In genomic region chr12:120213758-120214157, GRCh38 we compare ENCODE assay signal across 17 cellular contexts. TPM values are rescaled to one million over a fixed set of nuclear protein-coding genes. Genes with fewer than 3 reads are reported as not detected.
DNase-seq lines count a peak whose midpoint lies in the region; ATAC-seq, FAIRE-seq and TF ChIP-seq lines count a peak whose summit lies in the region.
"Had no signal": no experiment of that assay in that cellular context is flagged by ENCODE, and none has a peak within 500 bp of the region (broad histone marks: within the 10 kb centered on the region; RNA-seq: fewer than 3 reads in every experiment).

No MANE protein-coding gene starts in this region.

- no peak overlapping the region for H3K18ac ChIP-seq in H1 (ENCODE audit: extremely low read depth, low read length)

- no peak overlapping the region for H3K14ac ChIP-seq in H1 (ENCODE audit: insufficient read length)

- H3F3A ChIP-seq in SK-N-SH (replicated peaks; ENCODE audit: insufficient read depth) (peaks cover 19% of the 10 kb centered on the region), MM.1S (ENCODE audit: insufficient read depth, low read length) (no peaks in the 10 kb centered on the region)

- in situ Hi-C loops in Panc1 (cut with HindIII; ENCODE audit: low pct_unique_long_range_greater_than_20kb, low sequenced_read_pairs): no loop called here

- H4K8ac ChIP-seq in H1 (ENCODE audit: extremely low read depth, insufficient read depth, low read length): no peak overlapping the region

- H3K9me3 ChIP-seq in SK-N-SH: no peaks in the 10 kb centered on the region
- no peaks in the 10 kb centered on the region for H3K9me3 ChIP-seq in Panc1 (ENCODE audit: control insufficient read depth, insufficient read depth, low read depth, low read length)
- H3K9me3 ChIP-seq in H1 (ENCODE audit: insufficient read depth in 2 of 2, low read depth in 1 of 2, low read length in 1 of 2): no peaks in the 10 kb centered on the region
- H3K9me3 ChIP-seq in osteoblast (ENCODE audit: low read depth, low read length): no peaks in the 10 kb centered on the region
- no peaks in the 10 kb centered on the region for H3K9me3 ChIP-seq in MM.1S (replicated peaks; ENCODE audit: insufficient read depth, low read length)
- H3K9me3 ChIP-seq: BLaER1 had no signal

- no peaks in the 10 kb centered on the region for H3K79me1 ChIP-seq in H1 (ENCODE audit: low read depth, low read length)

- H2BK5ac ChIP-seq in H1 (ENCODE audit: low read depth, low read length): no peak overlapping the region

- H4K91ac ChIP-seq in H1 (replicated peaks; ENCODE audit: insufficient read length, low read length): no peak overlapping the region

- H2BK20ac ChIP-seq in H1 (ENCODE audit: low read length): no peak overlapping the region

- FAIRE-seq in H1 (lab: Jason Lieb, UNC): no peak
- FAIRE-seq: HTR-8/SVneo had no signal

- no peak overlapping the region for H3K4ac ChIP-seq in H1 (replicated peaks; ENCODE audit: insufficient read length, low read depth, low read length)

- no TSS peak for BruUV-seq in Panc1 (replicated peaks; lab: Mats Ljungman, UMichigan)

- TF ChIP-seq CTCF in SK-N-SH (IDR thresholded peaks at IDR 0.05) (no peak), Panc1 (IDR thresholded peaks at IDR 0.05) (no peak), H1 (IDR thresholded peaks at IDR 0.05; ENCODE audit: control extremely low read depth in 1 of 3, insufficient read depth in 1 of 3, low read depth in 1 of 3, low read length in 3 of 3) (no peak), osteoblast (IDR thresholded peaks at IDR 0.05; ENCODE audit: extremely low read depth, low read depth, low read length) (no peak), MM.1S (IDR thresholded peaks at IDR 0.05; ENCODE audit: low read length) (no peak)

- H3K4me2 ChIP-seq in SK-N-SH (no peak overlapping the region), H1 (ENCODE audit: insufficient read depth in 1 of 2, low read depth in 2 of 2, low read length in 2 of 2) (no peak overlapping the region), osteoblast (ENCODE audit: insufficient read depth, low read length) (no peak overlapping the region), MM.1S (ENCODE audit: low read depth, low read length) (no peak overlapping the region)
- H3K4me2 ChIP-seq: BLaER1 had no signal

- intact Hi-C loops in Panc1 (cut with micrococcal nuclease; ENCODE audit: unreplicated experiment): no loop called here

- H3K9ac ChIP-seq in SK-N-SH (no peak overlapping the region), H1 (replicated peaks in 1 of 4; ENCODE audit: extremely low read depth in 1 of 4, low read depth in 3 of 4, low read length in 3 of 4) (no peak overlapping the region), MM.1S (ENCODE audit: low read length) (no peak overlapping the region)
- H3K9ac ChIP-seq: BLaER1 had no signal

- TF ChIP-seq EP300 in SK-N-SH (IDR thresholded peaks at IDR 0.05; ENCODE audit: borderline replicate concordance in 1 of 2, low read depth in 1 of 2, low read length in 1 of 2) (no peak), H1 (IDR thresholded peaks at IDR 0.05; ENCODE audit: borderline replicate concordance in 1 of 2, low read depth in 2 of 2, low read length in 2 of 2) (no peak)

- DNase-seq in SK-N-SH (peak; percentile 15), Panc1 (ENCODE audit: low read depth, low spot score) (no peak), H1 (ENCODE audit: low read depth in 1 of 2, low spot score in 2 of 2) (no peak), osteoblast (ENCODE audit: insufficient read length, low spot score, missing footprints) (peak; percentile 44), MM.1S (no peak), mucosa of gallbladder (ENCODE audit: low spot score) (no peak), NCI-H2107 treated with DMSO at 0.1 percent for 48 hours (lab: John Stamatoyannopoulos, UW; ENCODE audit: unreplicated experiment) (no peak)
- DNase-seq: 8988T; Calu3; CD4-positive, alpha-beta memory T cell; DMS79 treated with DMSO at 0.1 percent for 48 hours; GF-D8; H9; IMR-90 had no signal

- H3K4me1 ChIP-seq in SK-N-SH (ENCODE audit: control insufficient read depth in 1 of 2, insufficient read depth in 2 of 2, low read depth in 1 of 2, low read length in 1 of 2): no peaks in the 10 kb centered on the region
- H3K4me1 ChIP-seq in Panc1 (ENCODE audit: control insufficient read depth, insufficient read depth, low read length): peaks cover 38% of the 10 kb centered on the region
- no peaks in the 10 kb centered on the region for H3K4me1 ChIP-seq in H1 (replicated peaks in 1 of 4; ENCODE audit: control insufficient read depth in 3 of 4, insufficient read depth in 4 of 4, low read length in 3 of 4)
- no peaks in the 10 kb centered on the region for H3K4me1 ChIP-seq in osteoblast (ENCODE audit: insufficient read depth, low read length)
- no peaks in the 10 kb centered on the region for H3K4me1 ChIP-seq in MM.1S (ENCODE audit: low read length)
- H3K4me1 ChIP-seq: BLaER1 had no signal

- H4K5ac ChIP-seq in H1 (ENCODE audit: insufficient read length, low read depth, low read length): no peak overlapping the region

- no peaks in the 10 kb centered on the region for H3K23me2 ChIP-seq in H1 (ENCODE audit: low read depth, low read length)

- POLR2A ChIA-PET in SK-N-SH (lab: Yijun Ruan, JAX): no interaction called here
- POLR2A ChIA-PET in Panc1 (lab: Charles Lee): no interaction called here
- POLR2A ChIA-PET in H1 (lab: Charles Lee; ENCODE audit: partially characterized antibody): interaction anchor here (1.1 to 88.3 kb wide), 5 partner anchors 11 to 54 kb away, joined by 3 to 4270 read pairs (median 6); partner anchors contain the start of genes GCN1, PXN, RNU4-1 and RNU4-2

- no peak overlapping the region for H2BK15ac ChIP-seq in H1 (ENCODE audit: low read length)

- H4K20me1 ChIP-seq in SK-N-SH (ENCODE audit: insufficient read depth) (no peaks in the 10 kb centered on the region), H1 (replicated peaks in 1 of 2; ENCODE audit: control insufficient read depth in 1 of 2, insufficient read depth in 2 of 2, low read length in 2 of 2) (peaks cover 4% of the 10 kb centered on the region in 2 experiments), osteoblast (ENCODE audit: insufficient read depth, low read length) (peaks cover 4% of the 10 kb centered on the region), MM.1S (ENCODE audit: insufficient read depth, low read length) (no peaks in the 10 kb centered on the region)
- H4K20me1 ChIP-seq: BLaER1 had no signal

- 100% methylated on average over 4 of the region's 20 CpGs for whole genome bisulfite sequencing in SK-N-SH (ENCODE audit: low lambda C conversion rate)
- 95% methylated on average over 20 of the region's 20 CpGs; no CpG with 5 or more reads in 1 of the 2 experiments for WGBS in H1 (ENCODE audit: extremely low coverage in 1 of 2, insufficient coverage in 1 of 2, insufficient read length in 1 of 2, insufficient replicate concordance in 2 of 2, low coverage in 1 of 2, low lambda C conversion rate in 2 of 2, missing lambda C conversion rate in 1 of 2), 2 experiments

- no peak overlapping the region for H3K23ac ChIP-seq in H1 (ENCODE audit: insufficient read length)

- no peak overlapping the region for H3K4me3 ChIP-seq in SK-N-SH (ENCODE audit: low read depth in 2 of 2, low read length in 1 of 2)
- no peak overlapping the region for H3K4me3 ChIP-seq in Panc1 (ENCODE audit: low read depth in 2 of 2, low read length in 2 of 2)
- H3K4me3 ChIP-seq in H1 (ENCODE audit: extremely low read depth in 1 of 4, insufficient read depth in 2 of 4, low read depth in 3 of 4, low read length in 4 of 4): no peak overlapping the region
- H3K4me3 ChIP-seq in osteoblast (ENCODE audit: insufficient read depth, low read length): no peak overlapping the region
- H3K4me3 ChIP-seq in MM.1S (ENCODE audit: low read length): no peak overlapping the region
- H3K4me3 ChIP-seq: BLaER1 had no signal

- TF ChIP-seq POLR2A in H1 (IDR thresholded peaks at IDR 0.05; ENCODE audit: control extremely low read depth in 1 of 2, low read depth in 2 of 2, low read length in 2 of 2): no peak

- ATAC-seq in SK-N-SH treated with all-trans-retinoic acid at 6 μM for 48 hours (no peak), Panc1 (no peak)

- CTCF ChIA-PET in SK-N-SH (lab: Yijun Ruan, JAX): interaction anchor here (14.6 kb wide), 1 partner anchor 12 kb away, joined by 116 read pairs; no protein-coding TSS in a partner anchor
- CTCF ChIA-PET in Panc1 (lab: Charles Lee): no interaction called here
- CTCF ChIA-PET in H1 (lab: Charles Lee; ENCODE audit: partially characterized antibody): no interaction called here

- H3K56ac ChIP-seq in H1 (replicated peaks; ENCODE audit: insufficient read length, low read depth, low read length): no peak overlapping the region

- no peak overlapping the region for H3K27ac ChIP-seq in SK-N-SH (ENCODE audit: low read depth in 2 of 2, low read length in 1 of 2)
- H3K27ac ChIP-seq in Panc1 (ENCODE audit: low read length): peak overlapping the region; percentile 75; the same call in 1 of the 2 replicates
- no peak overlapping the region for H3K27ac ChIP-seq in H1 (ENCODE audit: low read depth, low read length)
- no peak overlapping the region for H3K27ac ChIP-seq in osteoblast (ENCODE audit: low read depth, low read length)
- H3K27ac ChIP-seq in MM.1S (ENCODE audit: low read length): no peak overlapping the region
- H3K27ac ChIP-seq: BLaER1 had no signal

- peaks cover 51 to 74% of the 10 kb centered on the region in 2 experiments for H3K36me3 ChIP-seq in SK-N-SH (replicated peaks in 1 of 2; ENCODE audit: control insufficient read depth in 1 of 2, insufficient read depth in 2 of 2, low read length in 1 of 2)
- H3K36me3 ChIP-seq in Panc1 (ENCODE audit: control insufficient read depth, insufficient read depth, low read length): peaks cover 10% of the 10 kb centered on the region
- peaks cover 9 to 51% (median 33%) of the 10 kb centered on the region in 4 experiments for H3K36me3 ChIP-seq in H1 (ENCODE audit: control insufficient read depth in 2 of 4, insufficient read depth in 4 of 4, low read length in 3 of 4)
- peaks cover 81% of the 10 kb centered on the region for H3K36me3 ChIP-seq in osteoblast (ENCODE audit: insufficient read depth, low read length)
- H3K36me3 ChIP-seq in MM.1S (replicated peaks; ENCODE audit: insufficient read depth, low read length): no peaks in the 10 kb centered on the region

- H3K79me2 ChIP-seq in SK-N-SH (ENCODE audit: insufficient read depth): peaks cover 17% of the 10 kb centered on the region; the same call in 1 of the 2 replicates
- no peaks in the 10 kb centered on the region for H3K79me2 ChIP-seq in H1 (ENCODE audit: control insufficient read depth in 1 of 2, insufficient read depth in 2 of 2, low read length in 2 of 2)
- H3K79me2 ChIP-seq in osteoblast (ENCODE audit: insufficient read depth, low read length): peaks cover 27% of the 10 kb centered on the region
- H3K79me2 ChIP-seq in MM.1S (ENCODE audit: low read length): no peaks in the 10 kb centered on the region

- TF ChIP-seq RAD21 in SK-N-SH (IDR thresholded peaks at IDR 0.05; ENCODE audit: low read length): no peak
- no peak for TF ChIP-seq RAD21 in H1 (IDR thresholded peaks at IDR 0.05 in 1 of 2, conservative IDR thresholded peaks at IDR 0.05 in 1 of 2; ENCODE audit: low read depth in 2 of 2, low read length in 2 of 2)

- H3K9me2 ChIP-seq in SK-N-SH: no peaks in the 10 kb centered on the region
- no peaks in the 10 kb centered on the region for H3K9me2 ChIP-seq in MM.1S (replicated peaks; ENCODE audit: insufficient read depth, low read length)

- H2BK12ac ChIP-seq in H1 (ENCODE audit: low read depth, low read length): no peak overlapping the region

- no peak overlapping the region for H2AFZ ChIP-seq in SK-N-SH (ENCODE audit: low read depth)
- H2AFZ ChIP-seq in H1 (ENCODE audit: low read length): no peak overlapping the region
- H2AFZ ChIP-seq in osteoblast (ENCODE audit: low read length): no peak overlapping the region
- H2AFZ ChIP-seq in MM.1S (ENCODE audit: low read length): no peak overlapping the region

- no peak overlapping the region for H2AK5ac ChIP-seq in H1 (ENCODE audit: low read depth, low read length)

- H3K27me3 ChIP-seq in SK-N-SH (ENCODE audit: insufficient read depth) (no peaks in the 10 kb centered on the region), Panc1 (ENCODE audit: control insufficient read depth, insufficient read depth, low read length) (no peaks in the 10 kb centered on the region), H1 (replicated peaks in 1 of 4; ENCODE audit: control insufficient read depth in 3 of 4, extremely low read depth in 1 of 4, insufficient read depth in 3 of 4, low read length in 3 of 4) (no peaks in the 10 kb centered on the region), osteoblast (ENCODE audit: insufficient read depth, low read length) (no peaks in the 10 kb centered on the region), MM.1S (replicated peaks; ENCODE audit: insufficient read depth, low read length) (no peaks in the 10 kb centered on the region)
- H3K27me3 ChIP-seq: BLaER1 had no signal

- H2BK120ac ChIP-seq in H1 (replicated peaks; ENCODE audit: low read depth, low read length): no peak overlapping the region

RNA-seq across cellular contexts. Expression of gene RPLP0, which starts 12.8 kb away (rescaled TPM):
- polyA plus RNA-seq in SK-N-SH (2012; rRNA removed) (5,975 and 6,606 TPM in 2 replicates), H1 (2011; rRNA removed) (8,838 and 10,765 TPM in 2 replicates)
- 4,575 and 6,412 TPM in 2 replicates for polyA plus RNA-seq in SK-N-SH (2012; cell fraction: cytosol; rRNA removed)
- polyA plus RNA-seq in SK-N-SH (2012; cell fraction: nucleus; rRNA removed): 2,397 and 2,614 TPM in 2 replicates
- total RNA-seq in Panc1 (2021; ENCODE audit: unreplicated experiment) (2,628 TPM), osteoblast (2,042 and 2,075 TPM in 2 replicates), mucosa of gallbladder (1,053 TPM)
- polyA plus RNA-seq in Panc1 (2012; ENCODE audit: insufficient read length): 4,062 TPM
- total RNA-seq in H1 (2021; fragmentation: NEBNext Ultra II Directional; extraction: Animal tissue kit (Norgen Biotek cat#: 25700)): 2,987 and 3,029 TPM in 2 replicates
- 10,357 TPM for polyA plus RNA-seq in H1 (2011; cell fraction: cytosol; rRNA removed)
- polyA plus RNA-seq in H1 (2011; cell fraction: nucleus; rRNA removed): 6,829 TPM
- 4,444 to 5,241 TPM (median 4,665 TPM) in 4 replicates for polyA plus RNA-seq in H1 (2012, experiment 1 of 2)
- polyA plus RNA-seq in H1 (2012, experiment 2 of 2): 7,158 TPM
- 4,021 TPM for polyA plus RNA-seq in H1 (2013, experiment 1 of 2)
- polyA plus RNA-seq in H1 (2013, experiment 2 of 2): 3,982 TPM
- polyA minus RNA-seq in H1 (2011; rRNA and poly(A)+ RNA removed): 5,851 and 5,958 TPM in 2 replicates
- polyA minus RNA-seq in H1 (2011; cell fraction: cytosol; rRNA and poly(A)+ RNA removed): 2,113 TPM
- 1,976 TPM for polyA minus RNA-seq in H1 (2011; cell fraction: nucleus; rRNA and poly(A)+ RNA removed)

RNA-seq across cellular contexts. Expression of gene GCN1, which starts 19.2 kb away (rescaled TPM):
- polyA plus RNA-seq in SK-N-SH (2012; rRNA removed) (41.2 and 54.4 TPM in 2 replicates), H1 (2011; rRNA removed) (61.4 and 73.1 TPM in 2 replicates)
- 17.0 and 20.0 TPM in 2 replicates for polyA plus RNA-seq in SK-N-SH (2012; cell fraction: cytosol; rRNA removed)
- polyA plus RNA-seq in SK-N-SH (2012; cell fraction: nucleus; rRNA removed): 224 and 236 TPM in 2 replicates
- total RNA-seq in Panc1 (2021; ENCODE audit: unreplicated experiment) (175 TPM), osteoblast (103 and 143 TPM in 2 replicates), mucosa of gallbladder (80.4 TPM)
- polyA plus RNA-seq in Panc1 (2012; ENCODE audit: insufficient read length): 125 TPM
- total RNA-seq in H1 (2021; fragmentation: NEBNext Ultra II Directional; extraction: Animal tissue kit (Norgen Biotek cat#: 25700)): 133 and 137 TPM in 2 replicates
- polyA plus RNA-seq in H1 (2011; cell fraction: cytosol; rRNA removed): 61.1 TPM
- 294 TPM for polyA plus RNA-seq in H1 (2011; cell fraction: nucleus; rRNA removed)
- 92.9 to 139 TPM (median 109 TPM) in 4 replicates for polyA plus RNA-seq in H1 (2012, experiment 1 of 2)
- polyA plus RNA-seq in H1 (2012, experiment 2 of 2): 58.3 TPM
- 57.1 TPM for polyA plus RNA-seq in H1 (2013, experiment 1 of 2)
- 47.1 TPM for polyA plus RNA-seq in H1 (2013, experiment 2 of 2)
- 266 and 267 TPM in 2 replicates for polyA minus RNA-seq in H1 (2011; rRNA and poly(A)+ RNA removed)
- polyA minus RNA-seq in H1 (2011; cell fraction: cytosol; rRNA and poly(A)+ RNA removed): 106 TPM
- polyA minus RNA-seq in H1 (2011; cell fraction: nucleus; rRNA and poly(A)+ RNA removed): 194 TPM

RNA-seq across cellular contexts. Expression of gene PXN, which starts 51.8 kb away (rescaled TPM):
- polyA plus RNA-seq in SK-N-SH (2012; rRNA removed) (63.0 and 89.0 TPM in 2 replicates), H1 (2011; rRNA removed) (51.0 and 89.2 TPM in 2 replicates)
- polyA plus RNA-seq in SK-N-SH (2012; cell fraction: cytosol; rRNA removed): 56.9 and 70.1 TPM in 2 replicates
- 269 and 301 TPM in 2 replicates for polyA plus RNA-seq in SK-N-SH (2012; cell fraction: nucleus; rRNA removed)
- total RNA-seq in Panc1 (2021; ENCODE audit: unreplicated experiment) (484 TPM), osteoblast (41.6 and 46.3 TPM in 2 replicates), mucosa of gallbladder (119 TPM)
- polyA plus RNA-seq in Panc1 (2012; ENCODE audit: insufficient read length): 478 TPM
- total RNA-seq in H1 (2021; fragmentation: NEBNext Ultra II Directional; extraction: Animal tissue kit (Norgen Biotek cat#: 25700)): 105 and 109 TPM in 2 replicates
- 29.0 TPM for polyA plus RNA-seq in H1 (2011; cell fraction: cytosol; rRNA removed)
- polyA plus RNA-seq in H1 (2011; cell fraction: nucleus; rRNA removed): 80.4 TPM
- polyA plus RNA-seq in H1 (2012, experiment 1 of 2): 58.2 to 73.1 TPM (median 70.3 TPM) in 4 replicates
- polyA plus RNA-seq in H1 (2012, experiment 2 of 2): 83.1 TPM
- 88.7 TPM for polyA plus RNA-seq in H1 (2013, experiment 1 of 2)
- polyA plus RNA-seq in H1 (2013, experiment 2 of 2): 91.0 TPM
- 45.0 and 62.0 TPM in 2 replicates for polyA minus RNA-seq in H1 (2011; rRNA and poly(A)+ RNA removed)
- polyA minus RNA-seq in H1 (2011; cell fraction: cytosol; rRNA and poly(A)+ RNA removed): 30.5 TPM
- polyA minus RNA-seq in H1 (2011; cell fraction: nucleus; rRNA and poly(A)+ RNA removed): 33.2 TPM

Comparison
In these comparisons a context has a peak if more than half of its experiments do, and no peak if none do; other contexts are left out.
1. DNase-seq: peak in SK-N-SH (single experiment) and osteoblast (single experiment); none in Panc1 (single experiment), H1 (0 of 2), MM.1S (single experiment), mucosa of gallbladder (single experiment) and NCI-H2107 treated with DMSO at 0.1 percent for 48 hours (single experiment).
2. Of the 17 proteins assayed by ChIP-seq in both H1 and SK-N-SH: peak only in H1: POLR2AphosphoS5; only in SK-N-SH: none; in both: none; in neither: 16.